Comparison of ENCODE assay signal across 12 cellular contexts in genomic region chr7:5681979-5682546, GRCh38.
DNase-seq lines count a peak whose midpoint lies in the region; ATAC-seq and TF ChIP-seq lines count a peak whose summit lies in the region.
"Had no signal": no experiment of that assay in that cellular context is flagged by ENCODE, and none has a peak within 500 bp of the region (broad histone marks: within the 10 kb centered on the region; RNA-seq: fewer than 3 reads in every experiment).

No MANE protein-coding gene starts in this region.

- peak overlapping the region; percentile 49 to 99 (median 86) for H3K27ac ChIP-seq in sigmoid colon
- no peak overlapping the region for H3K27ac ChIP-seq in vagina

- H3K36me3 ChIP-seq in sigmoid colon (peaks cover 0 to 8% (median 0%) of the 10 kb centered on the region in 4 donors), vagina (peaks cover 0 to 4% of the 10 kb centered on the region in 2 donors)

- 80 to 93% methylated on average over 10 of the region's 10 CpGs for WGBS in sigmoid colon, 2 donors

- DNase-seq in GM12865 (ENCODE audit: low read depth) (peak; percentile 74), sigmoid colon (peak; percentile 58), vagina (ENCODE audit: extremely low spot score in 2 of 2) (no peak)
- no peak for DNase-seq in activated naive CD8-positive, alpha-beta T cell treated with anti-CD3 and anti-CD28 coated beads, Interleukin-2, amount 10 ng/mL, durations not matched to agents 7 days and 5 days
- DNase-seq: activated CD4-positive, alpha-beta T cell treated with anti-CD3 and anti-CD28 coated beads for 4 hours; amygdala; DMS79 treated with DMSO at 0.1 percent for 48 hours; NCI-H1436 treated with DMSO at 0.1 percent for 48 hours; SHP77 treated with DMSO at 0.1 percent for 48 hours had no signal

- ATAC-seq in GM19395 (IDR thresholded peaks at IDR 0.05; ENCODE audit: unreplicated experiment): peak; percentile 55
- peak; percentile 59 for ATAC-seq in activated naive CD8-positive, alpha-beta T cell treated with anti-CD3 and anti-CD28 coated beads, Interleukin-2, amount 10 ng/mL, durations not matched to agents 7 days and 5 days (ENCODE audit: low read depth)
- ATAC-seq in GM18861 (IDR thresholded peaks at IDR 0.05; ENCODE audit: unreplicated experiment): no peak
- no peak for ATAC-seq in HG03196 (IDR thresholded peaks at IDR 0.05; ENCODE audit: unreplicated experiment)

- intact Hi-C loops in sigmoid colon (cut with DNase I) (no loop called here), vagina (cut with DNase I) (no loop called here)

- TF ChIP-seq POLR2A in sigmoid colon (IDR thresholded peaks at IDR 0.05) (no peak), vagina (IDR thresholded peaks at IDR 0.05) (no peak)

- H3K27me3 ChIP-seq in sigmoid colon (no peaks in the 10 kb centered on the region), vagina (no peaks in the 10 kb centered on the region)

- no peaks in the 10 kb centered on the region for H3K27me3 Mint-ChIP-seq in activated naive CD8-positive, alpha-beta T cell treated with anti-CD3 and anti-CD28 coated beads, Interleukin-2, amount 10 ng/mL, durations not matched to agents 7 days and 5 days

- no peaks in the 10 kb centered on the region for H3K9me3 ChIP-seq in sigmoid colon
- no peaks in the 10 kb centered on the region for H3K9me3 ChIP-seq in vagina

- peak overlapping the region; percentile 73 for H3K27ac Mint-ChIP-seq in activated naive CD8-positive, alpha-beta T cell treated with anti-CD3 and anti-CD28 coated beads, Interleukin-2, amount 10 ng/mL, durations not matched to agents 7 days and 5 days

- peaks cover 26% of the 10 kb centered on the region for H3K36me3 Mint-ChIP-seq in activated naive CD8-positive, alpha-beta T cell treated with anti-CD3 and anti-CD28 coated beads, Interleukin-2, amount 10 ng/mL, durations not matched to agents 7 days and 5 days

- H3K4me1 ChIP-seq in sigmoid colon: peaks cover 0 to 100% (median 96%) of the 10 kb centered on the region in 4 donors
- peaks cover 29% of the 10 kb centered on the region for H3K4me1 ChIP-seq in vagina

- no peaks in the 10 kb centered on the region for H3K9me3 Mint-ChIP-seq in activated naive CD8-positive, alpha-beta T cell treated with anti-CD3 and anti-CD28 coated beads, Interleukin-2, amount 10 ng/mL, durations not matched to agents 7 days and 5 days

- H3K4me1 Mint-ChIP-seq in activated naive CD8-positive, alpha-beta T cell treated with anti-CD3 and anti-CD28 coated beads, Interleukin-2, amount 10 ng/mL, durations not matched to agents 7 days and 5 days: peaks cover 79% of the 10 kb centered on the region

- peak overlapping the region; percentile 36 for H3K4me3 Mint-ChIP-seq in activated naive CD8-positive, alpha-beta T cell treated with anti-CD3 and anti-CD28 coated beads, Interleukin-2, amount 10 ng/mL, durations not matched to agents 7 days and 5 days

- TF ChIP-seq CTCF in GM12865 (IDR thresholded peaks at IDR 0.05; ENCODE audit: insufficient read depth, low read depth, low read length, missing control alignments): no peak
- no peak for TF ChIP-seq CTCF in sigmoid colon (IDR thresholded peaks at IDR 0.05)
- TF ChIP-seq CTCF in vagina (IDR thresholded peaks at IDR 0.05): no peak

- peak overlapping the region; percentile 28 for H3K4me3 ChIP-seq in GM12865 (ENCODE audit: low read depth, low read length)
- H3K4me3 ChIP-seq in sigmoid colon: no peak overlapping the region
- no peak overlapping the region for H3K4me3 ChIP-seq in vagina

- POLR2A ChIA-PET in activated naive CD8-positive, alpha-beta T cell treated with anti-CD3 and anti-CD28 coated beads, Interleukin-2, amount 10 ng/mL, durations not matched to agents 7 days and 5 days (lab: Charles Lee): interaction anchor here (1.0 kb wide), 1 partner anchor 327 kb away, joined by 3 read pairs; the partner anchor contains the start of genes AIMP2 and PMS2

- TF ChIP-seq EP300 in sigmoid colon (IDR thresholded peaks at IDR 0.05): no peak

Comparison
In these comparisons a context has a peak if more than half of its experiments do, and no peak if none do; other contexts are left out.
1. DNase-seq: peak in GM12865 (single experiment) and sigmoid colon (single experiment); none in activated naive CD8-positive, alpha-beta T cell treated with anti-CD3 and anti-CD28 coated beads, Interleukin-2, amount 10 ng/mL, durations not matched to agents 7 days and 5 days (single experiment) and vagina (0 of 2).
2. ATAC-seq: peak in GM19395 (single experiment) and activated naive CD8-positive, alpha-beta T cell treated with anti-CD3 and anti-CD28 coated beads, Interleukin-2, amount 10 ng/mL, durations not matched to agents 7 days and 5 days (single experiment); none in GM18861 (single experiment) and HG03196 (single experiment).